11 cellular contexts compared by ENCODE assay signal in the genomic region with DNA sequence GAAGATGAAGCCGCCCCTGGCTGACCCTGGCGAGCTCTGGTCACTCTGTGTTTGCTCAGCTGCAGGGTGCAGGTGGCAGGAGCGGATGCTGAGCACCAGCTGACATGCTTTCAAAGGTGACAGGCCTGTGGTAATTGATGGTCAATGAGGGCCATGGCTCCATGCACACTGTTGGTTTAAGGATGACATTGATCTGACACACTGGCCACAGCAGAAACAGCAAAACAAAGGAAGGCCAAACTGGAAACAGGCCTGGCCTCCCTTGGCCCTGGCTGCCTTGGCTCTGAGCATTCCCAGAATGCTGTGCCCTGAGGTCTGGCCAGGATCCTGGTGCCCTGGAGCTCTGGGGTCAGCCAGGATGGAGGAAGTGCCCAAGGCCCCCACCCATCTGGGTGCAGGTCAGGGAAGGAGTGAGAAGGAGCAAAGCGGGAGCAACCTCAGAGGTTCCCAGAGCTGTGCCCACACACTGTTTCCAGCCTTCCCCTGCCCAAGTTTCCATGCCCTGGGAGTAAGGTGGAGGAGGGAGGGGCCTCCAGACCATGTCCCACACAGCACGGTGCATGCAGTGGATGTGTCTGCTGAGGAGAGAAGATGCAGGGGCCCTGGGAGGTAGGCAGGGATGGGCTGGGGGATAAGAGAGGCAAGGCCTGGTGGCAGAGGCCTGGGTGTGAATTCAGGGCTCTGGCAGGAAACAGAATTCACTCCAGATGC.
A peak's percentile ranks its signal among the peaks of the same experiment; 100 is the strongest.
DNase-seq lines count a peak whose midpoint lies in the region; ATAC-seq, FAIRE-seq and TF ChIP-seq lines count a peak whose summit lies in the region.
"Had no signal": no experiment of that assay in that cellular context is flagged by ENCODE, and none has a peak within 500 bp of the region (broad histone marks: within the 10 kb centered on the region; RNA-seq: fewer than 3 reads in every experiment).

No MANE protein-coding gene starts in this region.

- no CpG with 5 or more reads among the region's 5 CpGs for WGBS in gastroesophageal sphincter (ENCODE audit: low coverage in 1 of 2), 2 donors
- WGBS in pancreas, 2 donors, result 66 to 67% methylated on average over 5 of the region's 5 CpGs

- no peak overlapping the region for H3K27ac Mint-ChIP-seq in stimulated activated memory B cell treated with anti-CD40 and anti-IgM and Interleukin-4, amounts not matched to agents 10 μg/mL and 1 μg/mL and 100 μg/mL, for 72 hours

- peaks cover 4% of the 10 kb centered on the region for H3K36me3 Mint-ChIP-seq in stimulated activated memory B cell treated with anti-CD40 and anti-IgM and Interleukin-4, amounts not matched to agents 10 μg/mL and 1 μg/mL and 100 μg/mL, for 72 hours

- no peak for FAIRE-seq in pancreas (lab: Jason Lieb, UNC)

- TF ChIP-seq POLR2A in Peyer's patch (IDR thresholded peaks at IDR 0.05) (no peak), gastroesophageal sphincter (IDR thresholded peaks at IDR 0.05) (no peak)

- TF ChIP-seq EP300 in gastroesophageal sphincter (IDR thresholded peaks at IDR 0.05), result no peak

- H3K9me3 ChIP-seq in Peyer's patch (no peaks in the 10 kb centered on the region), gastroesophageal sphincter (no peaks in the 10 kb centered on the region), pancreas (no peaks in the 10 kb centered on the region)

- no peaks in the 10 kb centered on the region for H3K4me1 Mint-ChIP-seq in stimulated activated memory B cell treated with anti-CD40 and anti-IgM and Interleukin-4, amounts not matched to agents 10 μg/mL and 1 μg/mL and 100 μg/mL, for 72 hours

- H3K4me3 ChIP-seq in BJ (ENCODE audit: low read depth, low read length), result no peak overlapping the region
- no peak overlapping the region for H3K4me3 ChIP-seq in Peyer's patch
- H3K4me3 ChIP-seq in gastroesophageal sphincter, result no peak overlapping the region
- no peak overlapping the region for H3K4me3 ChIP-seq in pancreas

- H3K36me3 ChIP-seq in BJ (ENCODE audit: control insufficient read depth, insufficient read depth, low read length), result no peaks in the 10 kb centered on the region
- no peaks in the 10 kb centered on the region for H3K36me3 ChIP-seq in Peyer's patch
- no peaks in the 10 kb centered on the region for H3K36me3 ChIP-seq in gastroesophageal sphincter
- H3K36me3 ChIP-seq in pancreas, result no peaks in the 10 kb centered on the region

- ATAC-seq in gastroesophageal sphincter (peak; percentile 39), pancreas (peak in 3 of 4 donors; percentile 36 to 68 (median 46)), HG02973 (IDR thresholded peaks at IDR 0.05; ENCODE audit: unreplicated experiment) (no peak), left colon (no peak)
- no peak for ATAC-seq in stimulated activated memory B cell treated with anti-CD40 and anti-IgM and Interleukin-4, amounts not matched to agents 10 μg/mL and 1 μg/mL and 100 μg/mL, for 72 hours

- H3K27ac ChIP-seq in Peyer's patch (peak overlapping the region in 1 of 4 donors; percentile 26), gastroesophageal sphincter (peak overlapping the region; percentile 0 to 70 (median 53)), pancreas (no peak overlapping the region)

- POLR2A ChIA-PET in BJ (lab: Charles Lee), result no interaction called here

- intact Hi-C loops in pancreas (cut with DNase I) (no loop called here), left colon (cut with DNase I, micrococcal nuclease) (no loop called here)

- DNase-seq in BJ (ENCODE audit: low read depth) (peak; percentile 16), Peyer's patch (peak in 2 of 3 donors; percentile 37 to 42), pancreas (peak in 1 of 6 donors; percentile 12), NCI-H82 (lab: John Stamatoyannopoulos, UW) (no peak), left colon (no peak)
- DNase-seq: activated CD4-positive, CD25-positive, alpha-beta regulatory T cell; NCI-H2227 treated with DMSO at 0.1 percent for 48 hours; stimulated activated CD4-positive, alpha-beta T cell treated with anti-CD3 and anti-CD28 coated beads, Interleukin-4, amount 100 ng/mL, for 1 hour had no signal

- H3K27me3 ChIP-seq in BJ (ENCODE audit: control insufficient read depth, insufficient read depth, low read length) (no peaks in the 10 kb centered on the region), Peyer's patch (no peaks in the 10 kb centered on the region), gastroesophageal sphincter (no peaks in the 10 kb centered on the region), pancreas (no peaks in the 10 kb centered on the region)

- H3K4me1 ChIP-seq in Peyer's patch, result peaks cover 0 to 7% (median 0%) of the 10 kb centered on the region in 4 donors
- peaks cover 0 to 87% (median 16%) of the 10 kb centered on the region in 3 donors for H3K4me1 ChIP-seq in gastroesophageal sphincter
- H3K4me1 ChIP-seq in pancreas, result no peaks in the 10 kb centered on the region

- no peak overlapping the region for H3K4me3 Mint-ChIP-seq in stimulated activated memory B cell treated with anti-CD40 and anti-IgM and Interleukin-4, amounts not matched to agents 10 μg/mL and 1 μg/mL and 100 μg/mL, for 72 hours

- H3K27me3 Mint-ChIP-seq in stimulated activated memory B cell treated with anti-CD40 and anti-IgM and Interleukin-4, amounts not matched to agents 10 μg/mL and 1 μg/mL and 100 μg/mL, for 72 hours, result peaks cover 43% of the 10 kb centered on the region

- peaks cover 4% of the 10 kb centered on the region for H3K9me3 Mint-ChIP-seq in stimulated activated memory B cell treated with anti-CD40 and anti-IgM and Interleukin-4, amounts not matched to agents 10 μg/mL and 1 μg/mL and 100 μg/mL, for 72 hours

- CTCF ChIA-PET in BJ (lab: Yijun Ruan, JAX), result interaction anchor here (0.9 to 1.6 kb wide), 2 partner anchors 18 to 289 kb away, joined by 3 to 5 read pairs; no protein-coding TSS in a partner anchor

- TF ChIP-seq CTCF in BJ (IDR thresholded peaks at IDR 0.05; ENCODE audit: insufficient read depth, low read depth, low read length), result no peak
- TF ChIP-seq CTCF in Peyer's patch (IDR thresholded peaks at IDR 0.05), result no peak
- TF ChIP-seq CTCF in gastroesophageal sphincter (IDR thresholded peaks at IDR 0.05), result no peak
- TF ChIP-seq CTCF in pancreas (IDR thresholded peaks at IDR 0.05), result no peak

Comparison
In these comparisons a context has a peak if more than half of its experiments do, and no peak if none do; other contexts are left out.
1. DNase-seq: peak in BJ (single experiment) and Peyer's patch (2 of 3); none in NCI-H82 (single experiment) and left colon (0 of 2).
2. H3K27ac ChIP-seq: peak in gastroesophageal sphincter (4 of 4); none in pancreas (0 of 4).
3. ATAC-seq: peak in gastroesophageal sphincter (single experiment) and pancreas (3 of 4); none in stimulated activated memory B cell treated with anti-CD40 and anti-IgM and Interleukin-4, amounts not matched to agents 10 μg/mL and 1 μg/mL and 100 μg/mL, for 72 hours (single experiment), HG02973 (single experiment) and left colon (single experiment).